In genomic region chr11:88322876-88323275, GRCh38 we compare ENCODE assay signal across 7 cellular contexts. TPM values are rescaled to one million over a fixed set of nuclear protein-coding genes. Genes with fewer than 3 reads are reported as not detected.
A peak's percentile ranks its signal among the peaks of the same experiment; 100 is the strongest.
DNase-seq lines count a peak whose midpoint lies in the region; ATAC-seq and TF ChIP-seq lines count a peak whose summit lies in the region.
"Not testable (repeated sequence)": the region's sequence is repeated elsewhere in the genome, so short reads cannot be mapped to it uniquely, and the experiment has no call there.

No MANE protein-coding gene starts in this region.

- not testable (repeated sequence) for H4K20me1 ChIP-seq in mammary epithelial cell (ENCODE audit: insufficient read depth, low read length)

- POLR2A ChIA-PET in CD8-positive, alpha-beta memory T cell (lab: Charles Lee); WTC11 (lab: Charles Lee): not testable (repeated sequence)

- H3K27me3 Mint-ChIP-seq in CD8-positive, alpha-beta memory T cell; IgD-negative memory B cell; WTC11 (ENCODE audit: low read depth); endodermal cell (ENCODE audit: insufficient read depth); immature natural killer cell (ENCODE audit: low read depth in 3 of 3): not testable (repeated sequence)

- not testable (repeated sequence) for H3K9me3 Mint-ChIP-seq in CD8-positive, alpha-beta memory T cell; IgD-negative memory B cell; WTC11; endodermal cell; immature natural killer cell; stimulated activated effector memory CD8-positive, alpha-beta T cell treated with anti-CD3 and anti-CD28 coated beads, Interleukin-12 subunit alpha, Interleukin-12 subunit beta, amount 100 ng/mL, for 72 hours

- H3K9me3 ChIP-seq in CD8-positive, alpha-beta memory T cell (ENCODE audit: low read length); mammary epithelial cell (replicated peaks; ENCODE audit: insufficient read depth, low read length); endodermal cell (ENCODE audit: control insufficient read depth, low read length): not testable (repeated sequence)

- CTCF ChIA-PET in CD8-positive, alpha-beta memory T cell (lab: Charles Lee); WTC11 (lab: Charles Lee): not testable (repeated sequence)
- CTCF ChIA-PET in mammary epithelial cell (lab: Charles Lee; ENCODE audit: low non-redundant PET), result interaction anchor here (0.7 kb wide), 1 partner anchor 1151 kb away, joined by 4 read pairs; no protein-coding TSS in a partner anchor

- H2AFZ ChIP-seq in mammary epithelial cell (ENCODE audit: low read depth, low read length), result not testable (repeated sequence)

- not testable (repeated sequence) for ATAC-seq in WTC11; stimulated activated effector memory CD8-positive, alpha-beta T cell treated with anti-CD3 and anti-CD28 coated beads, Interleukin-12 subunit alpha, Interleukin-12 subunit beta, amount 100 ng/mL, for 72 hours

- TF ChIP-seq CTCF in WTC11 (IDR thresholded peaks at IDR 0.05); mammary epithelial cell (conservative IDR thresholded peaks at IDR 0.05 in 1 of 2, IDR thresholded peaks at IDR 0.05 in 1 of 2; ENCODE audit: extremely low read depth in 1 of 2, insufficient read depth in 1 of 2, low read depth in 1 of 2, low read length in 2 of 2); endodermal cell (conservative IDR thresholded peaks at IDR 0.05): not testable (repeated sequence)

- H3K27ac ChIP-seq in CD8-positive, alpha-beta memory T cell (ENCODE audit: low read depth, low read length); mammary epithelial cell (ENCODE audit: insufficient read depth, low read depth, low read length); endodermal cell (ENCODE audit: low read depth, low read length): not testable (repeated sequence)

- peak overlapping the region in 1 of 7 donors; percentile 22 for H3K4me3 Mint-ChIP-seq in CD8-positive, alpha-beta memory T cell
- H3K4me3 Mint-ChIP-seq in IgD-negative memory B cell (peak overlapping the region in 1 of 4 donors; percentile 33), endodermal cell (peak overlapping the region; percentile 10), immature natural killer cell (peak overlapping the region in 4 of 5 donors; percentile 21 to 75 (median 30))
- H3K4me3 Mint-ChIP-seq in WTC11; stimulated activated effector memory CD8-positive, alpha-beta T cell treated with anti-CD3 and anti-CD28 coated beads, Interleukin-12 subunit alpha, Interleukin-12 subunit beta, amount 100 ng/mL, for 72 hours: not testable (repeated sequence)

- H3K36me3 Mint-ChIP-seq in CD8-positive, alpha-beta memory T cell, result peaks cover 19 to 75% (median 37%) of the 10 kb centered on the region in 3 donors
- H3K36me3 Mint-ChIP-seq in IgD-negative memory B cell, result peaks cover 25% of the 10 kb centered on the region
- peaks cover 56% of the 10 kb centered on the region for H3K36me3 Mint-ChIP-seq in WTC11
- peaks cover 63% of the 10 kb centered on the region for H3K36me3 Mint-ChIP-seq in endodermal cell (ENCODE audit: low read depth)
- peaks cover 25 to 53% (median 50%) of the 10 kb centered on the region in 3 donors for H3K36me3 Mint-ChIP-seq in immature natural killer cell
- peaks cover 83% of the 10 kb centered on the region for H3K36me3 Mint-ChIP-seq in stimulated activated effector memory CD8-positive, alpha-beta T cell treated with anti-CD3 and anti-CD28 coated beads, Interleukin-12 subunit alpha, Interleukin-12 subunit beta, amount 100 ng/mL, for 72 hours

- H3K4me3 ChIP-seq in CD8-positive, alpha-beta memory T cell (ENCODE audit: low read length); mammary epithelial cell (replicated peaks in 1 of 3; ENCODE audit: insufficient read depth in 1 of 3, low read depth in 2 of 3, low read length in 3 of 3): not testable (repeated sequence)
- H3K4me3 ChIP-seq in endodermal cell (ENCODE audit: low read length), result peak overlapping the region; percentile 59

- WGBS in mammary epithelial cell (ENCODE audit: low coverage, missing lambda C conversion rate), result 84% methylated on average over 7 of the region's 8 CpGs
- 88 to 92% methylated on average over 7 to 8 of the region's 8 CpGs for WGBS in endodermal cell (ENCODE audit: insufficient coverage in 1 of 2, insufficient read length in 1 of 2), 2 experiments

- H3K9ac ChIP-seq in mammary epithelial cell (ENCODE audit: insufficient read depth, low read length), result peak overlapping the region; percentile 13
- not testable (repeated sequence) for H3K9ac ChIP-seq in endodermal cell (ENCODE audit: extremely low read depth, low read length, poor library complexity, severe bottlenecking)

- intact Hi-C loops in mammary epithelial cell (cut with micrococcal nuclease), result not testable (repeated sequence)

- dilution Hi-C loops in mammary epithelial cell (cut with HindIII; ENCODE audit: low sequenced_read_pairs), result loop anchor here (10.0 kb wide), 1 partner anchor 222 kb away; no protein-coding TSS in a partner anchor

- H3K4me1 Mint-ChIP-seq in CD8-positive, alpha-beta memory T cell, result peaks cover 83 to 90% (median 86%) of the 10 kb centered on the region in 3 donors
- peaks cover 13 to 29% (median 23%) of the 10 kb centered on the region in 3 donors for H3K4me1 Mint-ChIP-seq in IgD-negative memory B cell
- H3K4me1 Mint-ChIP-seq in WTC11, result peaks cover 81% of the 10 kb centered on the region
- H3K4me1 Mint-ChIP-seq in endodermal cell, result peaks cover 64% of the 10 kb centered on the region
- peaks cover 84 to 96% of the 10 kb centered on the region in 2 donors for H3K4me1 Mint-ChIP-seq in immature natural killer cell
- H3K4me1 Mint-ChIP-seq in stimulated activated effector memory CD8-positive, alpha-beta T cell treated with anti-CD3 and anti-CD28 coated beads, Interleukin-12 subunit alpha, Interleukin-12 subunit beta, amount 100 ng/mL, for 72 hours, result peaks cover 65% of the 10 kb centered on the region

- H3K4me2 ChIP-seq in mammary epithelial cell (ENCODE audit: insufficient read depth, low read depth, low read length), result not testable (repeated sequence)

- H3K36me3 ChIP-seq in CD8-positive, alpha-beta memory T cell (ENCODE audit: insufficient read depth, low read length), result not testable (repeated sequence)
- H3K36me3 ChIP-seq in mammary epithelial cell (ENCODE audit: insufficient read depth, low read length) (peaks cover 42% of the 10 kb centered on the region), endodermal cell (ENCODE audit: control insufficient read depth, insufficient read depth, low read length) (peaks cover 24% of the 10 kb centered on the region)

- in situ Hi-C loops in mammary epithelial cell (cut with MboI; ENCODE audit: low sequenced_read_pairs in 2 of 2), result loop anchor here in 1 of 2 donors (10.0 kb wide), 1 partner anchor 212 kb away; no protein-coding TSS in a partner anchor

- not testable (repeated sequence) for H3K27me3 ChIP-seq in CD8-positive, alpha-beta memory T cell (ENCODE audit: insufficient read depth, low read length, poor library complexity, severe bottlenecking); mammary epithelial cell (ENCODE audit: insufficient read depth, low read length); endodermal cell (ENCODE audit: control insufficient read depth, insufficient read depth, low read length, poor library complexity, severe bottlenecking)

- peaks cover 28% of the 10 kb centered on the region for H3K4me1 ChIP-seq in CD8-positive, alpha-beta memory T cell (ENCODE audit: insufficient read depth, low read length)
- H3K4me1 ChIP-seq in mammary epithelial cell (ENCODE audit: insufficient read depth, low read length) (peaks cover 24% of the 10 kb centered on the region), endodermal cell (ENCODE audit: control insufficient read depth, insufficient read depth, low read length) (peaks cover 13% of the 10 kb centered on the region)

- peaks cover 87% of the 10 kb centered on the region for H3K79me2 ChIP-seq in mammary epithelial cell (ENCODE audit: insufficient read depth, low read length)

- DNase-seq in CD8-positive, alpha-beta memory T cell; WTC11 (ENCODE audit: low spot score); mammary epithelial cell; endodermal cell; immature natural killer cell; stimulated activated effector memory CD8-positive, alpha-beta T cell treated with anti-CD3 and anti-CD28 coated beads, Interleukin-12 subunit alpha, Interleukin-12 subunit beta, amount 100 ng/mL, for 72 hours (ENCODE audit: low spot score in 2 of 2): not testable (repeated sequence)

- H3K27ac Mint-ChIP-seq in CD8-positive, alpha-beta memory T cell, result peak overlapping the region in 5 of 8 donors; percentile 24 to 87 (median 38)
- H3K27ac Mint-ChIP-seq in IgD-negative memory B cell (peak overlapping the region in 2 of 3 donors; percentile 20 to 69), WTC11 (peak overlapping the region; percentile 32), endodermal cell (peak overlapping the region; percentile 91), immature natural killer cell (peak overlapping the region in 5 of 6 donors; percentile 60 to 91 (median 73))
- peak overlapping the region; percentile 73 for H3K27ac Mint-ChIP-seq in stimulated activated effector memory CD8-positive, alpha-beta T cell treated with anti-CD3 and anti-CD28 coated beads, Interleukin-12 subunit alpha, Interleukin-12 subunit beta, amount 100 ng/mL, for 72 hours

- not testable (repeated sequence) for BruUV-seq in mammary epithelial cell (replicated peaks; lab: Mats Ljungman, UMichigan)

RNA-seq across cellular contexts. Expression of gene CTSC, which starts 14.7 kb away (rescaled TPM):
- total RNA-seq in CD8-positive, alpha-beta memory T cell, result 100 to 1,000 TPM; 128 to 132 TPM
- 261 TPM for polyA plus RNA-seq in CD8-positive, alpha-beta memory T cell
- polyA plus RNA-seq in IgD-negative memory B cell (58.6 TPM), mammary epithelial cell (776 TPM), immature natural killer cell (100 to 1,000 TPM; 389 to 655 (median 558) TPM)
- total RNA-seq in WTC11 (2021) (269 to 299 TPM (median 293 TPM) in 3 replicates), mammary epithelial cell (100 to 1,000 TPM; 192 to 609 TPM), endodermal cell (100 to 1,000 TPM; 234 to 273 TPM)
- polyA minus RNA-seq in mammary epithelial cell, result 436 TPM
- 116 TPM for polyA plus RNA-seq in endodermal cell (2013, experiment 1 of 2)
- polyA plus RNA-seq in endodermal cell (2013, experiment 2 of 2), result 98.1 TPM

Comparison
In these comparisons a context has a peak if more than half of its experiments do, and no peak if none do; other contexts are left out.
1. H3K27ac Mint-ChIP-seq: peak in every context shown above with its lines; median percentile 91 in endodermal cell; 73 in immature natural killer cell; 73 in stimulated activated effector memory CD8-positive, alpha-beta T cell treated with anti-CD3 and anti-CD28 coated beads, Interleukin-12 subunit alpha, Interleukin-12 subunit beta, amount 100 ng/mL, for 72 hours; 44 in IgD-negative memory B cell; 38 in CD8-positive, alpha-beta memory T cell; 32 in WTC11.